26 cellular contexts compared by ENCODE assay signal in the genomic region with DNA sequence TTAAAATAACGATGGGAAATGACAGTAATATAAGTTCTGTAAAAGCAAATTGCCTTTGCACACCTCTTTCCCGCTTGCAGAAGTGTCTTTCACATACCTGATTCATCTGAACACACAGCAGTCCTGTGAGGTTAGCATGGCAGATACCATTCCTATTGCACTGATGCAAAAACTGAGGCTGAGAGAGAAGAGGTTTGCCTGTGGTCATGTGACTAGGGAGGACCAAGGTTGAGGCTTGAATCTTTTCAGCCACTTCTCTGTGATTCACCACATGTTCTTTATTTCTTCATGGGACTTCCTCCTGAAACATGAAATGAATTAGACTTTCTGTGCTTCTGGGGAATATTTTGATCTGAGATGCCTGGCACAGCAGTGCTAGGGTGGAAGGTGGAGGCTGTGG.
"Had no signal": no experiment of that assay in that cellular context is flagged by ENCODE, and none has a peak within 500 bp of the region (broad histone marks: within the 10 kb centered on the region; RNA-seq: fewer than 3 reads in every experiment).

No MANE protein-coding gene starts in this region.

- H3K36me3 Mint-ChIP-seq: activated CD8-positive, alpha-beta memory T cell treated with anti-CD3 and anti-CD28 coated beads, Interleukin-2, amount 10 ng/mL, durations not matched to agents 7 days and 5 days; activated naive CD4-positive, alpha-beta T cell treated with anti-CD3 and anti-CD28 coated beads, Interleukin-2, amount 50 U/mL, for 72 hours; WTC11 had no signal

- H3K4me2 ChIP-seq: KMS-11, PC-9 had no signal

- H3K36me3 ChIP-seq: ascending aorta had no signal

- H3K27me3 ChIP-seq: ascending aorta, body of pancreas had no signal

- H3K4me1 ChIP-seq: ascending aorta had no signal

- H3K9me3 ChIP-seq: ascending aorta, body of pancreas had no signal

- H3K27ac Mint-ChIP-seq: activated CD4-positive, alpha-beta T cell treated with anti-CD3 and anti-CD28 coated beads, Interleukin-2, amount 10 ng/mL, durations not matched to agents 24 days and 14 days; activated CD8-positive, alpha-beta memory T cell treated with anti-CD3 and anti-CD28 coated beads, Interleukin-2, amount 10 ng/mL, durations not matched to agents 7 days and 5 days; activated naive CD4-positive, alpha-beta T cell treated with anti-CD3 and anti-CD28 coated beads, Interleukin-2, amount 50 U/mL, for 72 hours; activated naive CD8-positive, alpha-beta T cell treated with anti-CD3 and anti-CD28 coated beads, Interleukin-2, amount 50 U/mL, for 24 hours; activated T-cell treated with anti-CD3 and anti-CD28 coated beads, Interleukin-2, amount 50 U/mL, for 24 hours; WTC11 had no signal

- H3K4me3 Mint-ChIP-seq: activated CD4-positive, alpha-beta T cell treated with anti-CD3 and anti-CD28 coated beads, Interleukin-2, amount 10 ng/mL, durations not matched to agents 24 days and 14 days; activated CD8-positive, alpha-beta memory T cell treated with anti-CD3 and anti-CD28 coated beads, Interleukin-2, amount 10 ng/mL, durations not matched to agents 7 days and 5 days; activated naive CD8-positive, alpha-beta T cell treated with anti-CD3 and anti-CD28 coated beads, Interleukin-2, amount 50 U/mL, for 24 hours; activated T-cell treated with anti-CD3 and anti-CD28 coated beads, Interleukin-2, amount 50 U/mL, for 24 hours; WTC11 had no signal

- H3K9me3 Mint-ChIP-seq: activated CD4-positive, alpha-beta T cell treated with anti-CD3 and anti-CD28 coated beads, Interleukin-2, amount 10 ng/mL, durations not matched to agents 24 days and 14 days; activated naive CD4-positive, alpha-beta T cell treated with anti-CD3 and anti-CD28 coated beads, Interleukin-2, amount 50 U/mL, for 72 hours; activated naive CD8-positive, alpha-beta T cell treated with anti-CD3 and anti-CD28 coated beads, Interleukin-2, amount 50 U/mL, for 24 hours; activated T-cell treated with anti-CD3 and anti-CD28 coated beads, Interleukin-2, amount 50 U/mL, for 24 hours; WTC11 had no signal

- H3K27ac ChIP-seq: ascending aorta, body of pancreas, KMS-11, PC-9 had no signal

- H3K4me3 ChIP-seq: ascending aorta, body of pancreas, PC-9 had no signal

- ATAC-seq: activated CD8-positive, alpha-beta memory T cell treated with anti-CD3 and anti-CD28 coated beads, Interleukin-2, amount 10 ng/mL, durations not matched to agents 7 days and 5 days; activated naive CD4-positive, alpha-beta T cell treated with anti-CD3 and anti-CD28 coated beads, Interleukin-2, amount 50 U/mL, for 72 hours; activated naive CD8-positive, alpha-beta T cell treated with anti-CD3 and anti-CD28 coated beads, Interleukin-2, amount 50 U/mL, for 24 hours; body of pancreas; WTC11 had no signal

- H2AFZ ChIP-seq: PC-9 had no signal

- DNase-seq: activated CD4-positive, alpha-beta T cell treated with anti-CD3 and anti-CD28 coated beads, Interleukin-2, amount 10 ng/mL, durations not matched to agents 24 days and 14 days; activated CD4-positive, alpha-beta T cell treated with anti-CD3 and anti-CD28 coated beads, Interleukin-2, amount 50 U/mL, for 48 hours; activated CD4-positive, CD25-positive, alpha-beta regulatory T cell treated with anti-CD3 and anti-CD28 coated beads, Interleukin-2, amount 50 U/mL, for 72 hours; activated CD8-positive, alpha-beta memory T cell treated with anti-CD3 and anti-CD28 coated beads, Interleukin-2, amount 10 ng/mL, durations not matched to agents 7 days and 5 days; activated effector memory CD4-positive, alpha-beta T cell treated with anti-CD3 and anti-CD28 coated beads, Interleukin-2, amount 50 U/mL, for 16 hours; activated naive CD4-positive, alpha-beta T cell treated with Interleukin-2 at 50 U/mL for 16 hours; activated naive CD8-positive, alpha-beta T cell treated with anti-CD3 and anti-CD28 coated beads, Interleukin-2, amount 50 U/mL, for 24 hours; activated T-cell treated with anti-CD3 and anti-CD28 coated beads, Interleukin-2, amount 50 U/mL, for 24 hours; amniotic stem cell; body of pancreas; NCI-H1092; NCI-H1417 treated with DMSO at 0.1 percent for 48 hours; NCI-H1694; NCI-H2029; NCI-H2107; NCI-H345; NCI-H510A; NCI-H526 treated with DMSO at 0.1 percent for 48 hours; NCI-H82; PC-9; SIG-M5; T-helper 1 cell had no signal

- H3K9ac ChIP-seq: KMS-11 had no signal

- H3K4me1 Mint-ChIP-seq: activated CD4-positive, alpha-beta T cell treated with anti-CD3 and anti-CD28 coated beads, Interleukin-2, amount 10 ng/mL, durations not matched to agents 24 days and 14 days; activated CD8-positive, alpha-beta memory T cell treated with anti-CD3 and anti-CD28 coated beads, Interleukin-2, amount 10 ng/mL, durations not matched to agents 7 days and 5 days; activated naive CD8-positive, alpha-beta T cell treated with anti-CD3 and anti-CD28 coated beads, Interleukin-2, amount 50 U/mL, for 24 hours had no signal
